9 cellular contexts compared by ENCODE assay signal in genomic region chr1:24930703-24931480, GRCh38. TPM values are rescaled to one million over a fixed set of nuclear protein-coding genes. Genes with fewer than 3 reads are reported as not detected.
DNase-seq lines count a peak whose midpoint lies in the region; ATAC-seq and TF ChIP-seq lines count a peak whose summit lies in the region.
"Had no signal": no experiment of that assay in that cellular context is flagged by ENCODE, and none has a peak within 500 bp of the region (broad histone marks: within the 10 kb centered on the region; RNA-seq: fewer than 3 reads in every experiment).

No MANE protein-coding gene starts in this region.

- ATAC-seq in Right ventricle myocardium inferior: peak; percentile 17
- ATAC-seq: Panc1 had no signal

- no peaks in the 10 kb centered on the region for H3K9me3 Mint-ChIP-seq in activated CD4-positive, alpha-beta memory T cell treated with anti-CD3 and anti-CD28 coated beads, Interleukin-2, amount 10 ng/mL, durations not matched to agents 7 days and 5 days
- H3K9me3 Mint-ChIP-seq in type B pancreatic cell: no peaks in the 10 kb centered on the region

- H3K27ac ChIP-seq in iPS-20b (ENCODE audit: low read length) (no peak overlapping the region), uterus (no peak overlapping the region)

- H3K27me3 ChIP-seq in iPS-20b (ENCODE audit: insufficient read depth, low read length): peaks cover 98% of the 10 kb centered on the region
- H3K27me3 ChIP-seq in uterus: peaks cover 33 to 56% of the 10 kb centered on the region in 2 donors

- peaks cover 69% of the 10 kb centered on the region for H3K36me3 Mint-ChIP-seq in activated CD4-positive, alpha-beta memory T cell treated with anti-CD3 and anti-CD28 coated beads, Interleukin-2, amount 10 ng/mL, durations not matched to agents 7 days and 5 days (ENCODE audit: low read depth)
- no peaks in the 10 kb centered on the region for H3K36me3 Mint-ChIP-seq in type B pancreatic cell

- peak overlapping the region; percentile 70 for H3K4me3 Mint-ChIP-seq in activated CD4-positive, alpha-beta memory T cell treated with anti-CD3 and anti-CD28 coated beads, Interleukin-2, amount 10 ng/mL, durations not matched to agents 7 days and 5 days
- peak overlapping the region; percentile 71 for H3K4me3 Mint-ChIP-seq in type B pancreatic cell

- H3K4me1 ChIP-seq in iPS-20b (ENCODE audit: insufficient read depth, low read length) (peaks cover 33% of the 10 kb centered on the region; the same call in 1 of the 2 replicates), uterus (peaks cover 0 to 12% of the 10 kb centered on the region in 2 donors)

- CTCF ChIA-PET in activated CD4-positive, alpha-beta memory T cell treated with anti-CD3 and anti-CD28 coated beads, Interleukin-2, amount 10 ng/mL, durations not matched to agents 7 days and 5 days (lab: Charles Lee): interaction anchor here (0.8 to 8.4 kb wide), 14 partner anchors 9 to 170 kb away, joined by 3 to 55 read pairs (median 6); no protein-coding TSS in a partner anchor

- H3K4me3 ChIP-seq in iPS-20b (ENCODE audit: low read length) (peak overlapping the region; percentile 60; the same call in 1 of the 2 replicates), uterus (no peak overlapping the region)

- POLR2A ChIA-PET in activated CD4-positive, alpha-beta memory T cell treated with anti-CD3 and anti-CD28 coated beads, Interleukin-2, amount 10 ng/mL, durations not matched to agents 7 days and 5 days (lab: Charles Lee): interaction anchor here (0.6 to 11.0 kb wide), 20 partner anchors 10 to 301 kb away, joined by 3 to 128 read pairs (median 5); partner anchors contain the start of genes CLIC4 and SYF2

- TF ChIP-seq CTCF in type B pancreatic cell (conservative IDR thresholded peaks at IDR 0.05) (no peak), uterus (IDR thresholded peaks at IDR 0.05) (no peak)

- H3K9me3 ChIP-seq in iPS-20b (ENCODE audit: insufficient read depth, low read depth, low read length) (no peaks in the 10 kb centered on the region; the same call in 1 of the 2 replicates), uterus (no peaks in the 10 kb centered on the region)

- H3K36me3 ChIP-seq in iPS-20b (ENCODE audit: insufficient read depth, low read depth, low read length) (no peaks in the 10 kb centered on the region), uterus (no peaks in the 10 kb centered on the region)

- no peak for DNase-seq in Right ventricle myocardium inferior (ENCODE audit: missing footprints)
- no peak for DNase-seq in cardiac septum (ENCODE audit: low spot score)
- no peak for DNase-seq in activated CD4-positive, alpha-beta memory T cell treated with anti-CD3 and anti-CD28 coated beads, Interleukin-2, amount 10 ng/mL, durations not matched to agents 7 days and 5 days
- no peak for DNase-seq in type B pancreatic cell (ENCODE audit: extremely low spot score, unreplicated experiment)
- DNase-seq in NOMO-1 treated with dmso at 0.1 percent for 144 hours (lab: John Stamatoyannopoulos, UW; ENCODE audit: unreplicated experiment): no peak
- DNase-seq in COLO668 (lab: John Stamatoyannopoulos, UW; ENCODE audit: unreplicated experiment): no peak
- DNase-seq in uterus: no peak

- TF ChIP-seq POLR2A in uterus (IDR thresholded peaks at IDR 0.05): no peak

- intact Hi-C loops in Right ventricle myocardium inferior (cut with DNase I): loop anchor here (5.0 kb wide), 1 partner anchor 171 kb away; no protein-coding TSS in a partner anchor
- intact Hi-C loops in cardiac septum (cut with DNase I): loop anchor here (5.0 kb wide), 2 partner anchors 106 to 271 kb away; no protein-coding TSS in a partner anchor
- intact Hi-C loops in uterus (cut with DNase I; ENCODE audit: low total_unique reads): no loop called here

- H3K4me1 Mint-ChIP-seq in activated CD4-positive, alpha-beta memory T cell treated with anti-CD3 and anti-CD28 coated beads, Interleukin-2, amount 10 ng/mL, durations not matched to agents 7 days and 5 days: peaks cover 65% of the 10 kb centered on the region
- H3K4me1 Mint-ChIP-seq in type B pancreatic cell (ENCODE audit: unreplicated experiment): peaks cover 18% of the 10 kb centered on the region

- H3K27me3 Mint-ChIP-seq in activated CD4-positive, alpha-beta memory T cell treated with anti-CD3 and anti-CD28 coated beads, Interleukin-2, amount 10 ng/mL, durations not matched to agents 7 days and 5 days: no peaks in the 10 kb centered on the region
- H3K27me3 Mint-ChIP-seq in type B pancreatic cell: peaks cover 83% of the 10 kb centered on the region

- peak overlapping the region; percentile 67 for H3K27ac Mint-ChIP-seq in activated CD4-positive, alpha-beta memory T cell treated with anti-CD3 and anti-CD28 coated beads, Interleukin-2, amount 10 ng/mL, durations not matched to agents 7 days and 5 days
- H3K27ac Mint-ChIP-seq in type B pancreatic cell: peak overlapping the region; percentile 43

- no peak overlapping the region for H3K9ac ChIP-seq in iPS-20b (ENCODE audit: low read depth, low read length)

RNA-seq across cellular contexts. Expression of gene RUNX3, which starts 0.8 kb away (rescaled TPM):
- total RNA-seq in Right ventricle myocardium inferior (1.8 TPM), cardiac septum (0.51 TPM), type B pancreatic cell (ENCODE audit: low replicate concordance) (0.41 TPM in 1 of 2 replicates, not detected in the other), uterus (1 to 10 TPM in 2 of 4 donors, under 1 TPM in 1, not detected in 1; 0.26 to 1.7 (median 1.6) TPM)
- total RNA-seq in activated CD4-positive, alpha-beta memory T cell treated with anti-CD3 and anti-CD28 coated beads, Interleukin-2, amount 10 ng/mL, durations not matched to agents 7 days and 5 days: 100 to 1,000 TPM; 177 to 183 TPM

Comparison
In these comparisons a context has a peak if more than half of its experiments do, and no peak if none do; other contexts are left out.
1. RNA of gene RUNX3, which starts 0.8 kb away (total RNA-seq): 177 to 183 TPM in activated CD4-positive, alpha-beta memory T cell treated with anti-CD3 and anti-CD28 coated beads, Interleukin-2, amount 10 ng/mL, durations not matched to agents 7 days and 5 days; 1.8 TPM in Right ventricle myocardium inferior (single experiment), 0.26 to 1.7 TPM in uterus, 0.51 TPM in cardiac septum (single experiment) and 0.41 TPM in type B pancreatic cell; every median in the first group is over 10 times any median in the second.